In the genomic region with DNA sequence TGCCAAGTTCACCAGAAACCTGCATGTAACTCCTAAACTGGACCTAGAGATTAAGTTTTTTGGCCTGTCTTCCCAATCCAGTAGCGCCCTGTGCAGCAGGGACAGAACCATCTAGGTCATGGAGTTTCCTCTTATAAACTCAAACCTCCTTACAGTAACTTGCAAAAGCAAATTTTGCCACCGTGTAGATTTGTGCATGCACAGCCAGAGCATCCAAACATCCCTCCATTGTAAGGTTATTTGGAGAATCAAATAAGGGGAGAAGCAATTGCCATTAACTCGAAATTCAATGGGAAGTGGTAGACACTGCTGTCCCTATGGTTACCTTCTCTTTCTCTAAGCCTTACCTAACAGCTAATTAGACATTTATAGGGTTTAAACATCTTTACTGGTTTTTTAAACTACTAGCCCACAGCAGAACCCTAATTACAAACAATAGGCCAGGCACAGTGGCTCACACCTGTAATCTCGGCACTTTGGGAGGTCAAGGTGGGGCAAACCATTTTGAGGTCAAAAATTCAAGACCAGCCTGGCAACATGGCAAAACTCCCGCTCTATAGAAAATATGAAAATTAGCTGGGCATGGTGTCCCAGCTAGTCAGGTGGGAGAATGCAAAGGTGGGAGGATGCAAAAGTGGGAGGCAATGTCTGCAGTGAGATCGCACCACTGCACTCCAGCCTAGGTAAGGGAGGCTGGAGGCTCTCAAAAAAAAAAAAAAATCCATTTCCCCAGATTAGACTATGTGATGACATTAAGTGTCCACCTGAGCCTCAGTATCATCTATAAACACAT, we compare ENCODE assay signal across 13 cellular contexts. TPM values are rescaled to one million over a fixed set of nuclear protein-coding genes. Genes with fewer than 3 reads are reported as not detected.
A peak's percentile ranks its signal among the peaks of the same experiment; 100 is the strongest.
DNase-seq lines count a peak whose midpoint lies in the region; TF ChIP-seq lines count a peak whose summit lies in the region.
"Had no signal": no experiment of that assay in that cellular context is flagged by ENCODE, and none has a peak within 500 bp of the region (broad histone marks: within the 10 kb centered on the region; RNA-seq: fewer than 3 reads in every experiment).

No MANE protein-coding gene starts in this region.

- no peak for TF ChIP-seq CTCF in OCI-LY1 (IDR thresholded peaks at IDR 0.05; ENCODE audit: low read length)
- no peak for TF ChIP-seq CTCF in chondrocyte (IDR thresholded peaks at IDR 0.05)
- no peak for TF ChIP-seq CTCF in osteocyte (IDR thresholded peaks at IDR 0.05)

- H3K36me3 ChIP-seq in ACC112 (ENCODE audit: insufficient read depth, low read length) (peaks cover 53% of the 10 kb centered on the region), OCI-LY1 (ENCODE audit: insufficient read depth, low read length) (peaks cover 65% of the 10 kb centered on the region), MG63 (peaks cover 69% of the 10 kb centered on the region)

- no peak overlapping the region for H3K4me3 Mint-ChIP-seq in chondrocyte (ENCODE audit: unreplicated experiment)
- no peak overlapping the region for H3K4me3 Mint-ChIP-seq in osteocyte (ENCODE audit: unreplicated experiment)

- H3K27me3 ChIP-seq in ACC112 (ENCODE audit: insufficient read depth, low read length) = no peaks in the 10 kb centered on the region
- no peaks in the 10 kb centered on the region for H3K27me3 ChIP-seq in OCI-LY1 (ENCODE audit: insufficient read depth, low read length)
- no peaks in the 10 kb centered on the region; the same call in 1 of the 2 replicates for H3K27me3 ChIP-seq in MG63
- H3K27me3 ChIP-seq: left lung had no signal

- H3K4me1 ChIP-seq in ACC112 (ENCODE audit: control insufficient read depth, insufficient read depth, low read length, unreplicated experiment) (peaks cover 28% of the 10 kb centered on the region), OCI-LY1 (ENCODE audit: insufficient read depth, low read length, severe bottlenecking) (peaks cover 25% of the 10 kb centered on the region)

- H3K27me3 Mint-ChIP-seq in chondrocyte (ENCODE audit: low read depth) (no peaks in the 10 kb centered on the region), osteocyte (ENCODE audit: unreplicated experiment) (no peaks in the 10 kb centered on the region)

- H3K4me1 Mint-ChIP-seq in chondrocyte (ENCODE audit: low read depth) (peaks cover 45% of the 10 kb centered on the region), osteocyte (ENCODE audit: unreplicated experiment) (peaks cover 43% of the 10 kb centered on the region)

- H3K9me3 ChIP-seq in OCI-LY1 (ENCODE audit: low read length) = no peaks in the 10 kb centered on the region
- no peaks in the 10 kb centered on the region; the same call in 1 of the 2 replicates for H3K9me3 ChIP-seq in MG63
- H3K9me3 ChIP-seq: left lung had no signal

- no peak overlapping the region for H3K9ac ChIP-seq in OCI-LY1 (ENCODE audit: low read length)

- peaks cover 39% of the 10 kb centered on the region for H3F3A ChIP-seq in OCI-LY1 (ENCODE audit: insufficient read depth, low read length)

- H3K27ac Mint-ChIP-seq in chondrocyte (ENCODE audit: unreplicated experiment) (peak overlapping the region; percentile 57), osteocyte (ENCODE audit: unreplicated experiment) (no peak overlapping the region)

- H3K4me2 ChIP-seq in OCI-LY1 (ENCODE audit: low read length) = no peak overlapping the region

- H3K4me3 ChIP-seq in ACC112 (ENCODE audit: low read depth, low read length) = no peak overlapping the region
- no peak overlapping the region for H3K4me3 ChIP-seq in OCI-LY1 (ENCODE audit: low read depth, low read length, poor library complexity, severe bottlenecking)
- no peak overlapping the region for H3K4me3 ChIP-seq in MG63

- no peaks in the 10 kb centered on the region for H3K9me2 ChIP-seq in OCI-LY1 (ENCODE audit: low read depth, low read length)

- H3K79me2 ChIP-seq in ACC112 (ENCODE audit: control insufficient read depth, insufficient read depth, low read length, unreplicated experiment) (peaks cover 35% of the 10 kb centered on the region), OCI-LY1 (ENCODE audit: insufficient read depth, low read length) (no peaks in the 10 kb centered on the region)

- H3K9me3 Mint-ChIP-seq in chondrocyte (ENCODE audit: low read depth) (no peaks in the 10 kb centered on the region), osteocyte (ENCODE audit: unreplicated experiment) (no peaks in the 10 kb centered on the region)
- H3K9me3 Mint-ChIP-seq: T-helper 1 cell treated with Interleukin-12 subunit alpha and Interleukin-12 subunit beta and Interleukin-4 antibody, amounts not matched to agents 30 μg/mL and 1 μg/mL, for 36 hours had no signal

- H2AFZ ChIP-seq in ACC112 (ENCODE audit: low read length, unreplicated experiment) (no peak overlapping the region), OCI-LY1 (ENCODE audit: low read length) (no peak overlapping the region)

- H3K27ac ChIP-seq in ACC112 (ENCODE audit: low read depth, low read length) (peak overlapping the region; percentile 24; the same call in 1 of the 2 replicates), OCI-LY1 (ENCODE audit: low read depth, low read length, poor library complexity, severe bottlenecking) (peak overlapping the region; percentile 49)

- H3K36me3 Mint-ChIP-seq in chondrocyte (ENCODE audit: low read depth) (peaks cover 47% of the 10 kb centered on the region), osteocyte (ENCODE audit: unreplicated experiment) (peaks cover 45% of the 10 kb centered on the region)

- DNase-seq in DMS114 treated with DMSO at 0.1 percent for 48 hours (lab: John Stamatoyannopoulos, UW; ENCODE audit: unreplicated experiment) (peak; percentile 23), chondrocyte (ENCODE audit: low spot score) (no peak), MG63 (no peak), DMS79 (lab: John Stamatoyannopoulos, UW) (no peak), cerebellar nuclear complex (lab: John Stamatoyannopoulos, UW) (no peak), osteocyte (ENCODE audit: extremely low spot score, unreplicated experiment) (no peak)
- DNase-seq: aorta, GF-D8, left lung, NCI-H1694 had no signal

- H4K20me1 ChIP-seq in OCI-LY1 (ENCODE audit: insufficient read depth, low read length) = no peaks in the 10 kb centered on the region

RNA-seq across cellular contexts. Expression of a gene that starts 6.6 kb away (rescaled TPM):
- total RNA-seq in chondrocyte (1,112 to 1,153 TPM (median 1,138 TPM) in 3 replicates), osteocyte (1,086 and 1,095 TPM in 2 replicates)
- total RNA-seq in MG63 (2014; rRNA removed; shearing (Covaris generic); ENCODE audit: low replicate concordance) = 3,730 and 5,410 TPM in 2 replicates
